Comparison of ENCODE assay signal across 1 cellular context in genomic region chr2:55268288-55268906, GRCh38.
TF ChIP-seq lines count a peak whose summit lies in the region.

No MANE protein-coding gene starts in this region.

TF ChIP-seq in IMR-90, 13 proteins besides CTCF, POLR2A, EP300 and RAD21 (continued from another document):
- TF ChIP-seq USF2 (IDR thresholded peaks at IDR 0.05; ENCODE audit: low read depth, low read length), result no peak
- TF ChIP-seq CEBPB (IDR thresholded peaks at IDR 0.05; ENCODE audit: low read depth, low read length), result no peak
- TF ChIP-seq BHLHE40 (IDR thresholded peaks at IDR 0.05; ENCODE audit: low read depth, low read length), result no peak
- no peak for TF ChIP-seq FOS (IDR thresholded peaks at IDR 0.05; ENCODE audit: low read depth, low read length)
- no peak for TF ChIP-seq RCOR1 (IDR thresholded peaks at IDR 0.05; ENCODE audit: insufficient replicate concordance, low read length)
- TF ChIP-seq MAZ (IDR thresholded peaks at IDR 0.05; ENCODE audit: borderline replicate concordance, low read depth, low read length), result no peak
- TF ChIP-seq MXI1 (IDR thresholded peaks at IDR 0.05; ENCODE audit: borderline replicate concordance, low read depth, low read length), result no peak
- TF ChIP-seq SMC3 (IDR thresholded peaks at IDR 0.05; ENCODE audit: low read depth, low read length), result no peak
